Comparison of ENCODE assay signal across 8 cellular contexts in the genomic region with DNA sequence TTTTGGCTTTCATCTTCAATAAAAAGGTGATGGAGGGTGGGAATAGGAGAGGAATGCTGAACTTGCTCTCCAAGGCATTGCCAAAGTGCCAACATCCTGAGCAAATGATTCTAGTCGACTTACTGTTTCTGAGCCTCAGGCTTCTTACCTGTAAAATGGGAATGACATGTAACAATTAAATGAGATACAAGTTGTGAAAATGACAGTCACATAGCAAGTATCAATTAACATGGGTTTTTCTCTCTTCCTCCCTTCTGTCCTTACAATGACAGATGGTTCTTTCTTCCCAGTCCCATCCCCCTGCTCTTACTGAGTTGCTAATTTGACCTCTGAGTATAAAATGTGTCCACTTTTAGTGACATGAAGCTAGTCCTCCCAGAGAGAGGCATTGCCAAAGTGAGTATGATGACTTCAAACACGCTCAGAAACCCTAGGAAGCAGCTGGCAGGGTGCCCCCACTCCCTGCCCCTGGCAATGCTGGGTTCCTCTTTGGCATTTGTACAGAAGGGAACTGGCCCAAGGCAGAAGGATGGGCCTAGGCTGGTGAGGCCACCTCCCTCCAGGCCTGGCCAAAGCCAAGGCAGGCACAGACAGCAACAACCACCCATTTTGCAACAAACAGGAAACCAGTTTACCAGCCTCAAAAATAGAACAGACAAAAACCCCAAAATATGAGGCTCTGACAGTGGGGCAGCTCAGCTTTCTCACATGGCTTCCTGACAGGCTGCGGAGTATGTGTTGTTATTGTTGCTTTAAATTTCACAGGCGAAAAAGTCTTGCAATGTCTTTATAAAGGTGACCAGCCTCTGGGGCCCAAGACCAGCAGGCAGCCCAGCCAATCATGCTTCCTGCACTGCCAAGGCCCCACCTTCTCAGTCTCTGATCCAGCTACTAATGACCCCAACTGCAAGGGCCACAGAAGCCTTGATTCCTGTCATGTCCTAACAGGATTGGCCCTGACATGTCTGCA.
DNase-seq lines count a peak whose midpoint lies in the region; ATAC-seq and TF ChIP-seq lines count a peak whose summit lies in the region.

No MANE protein-coding gene starts in this region.

- peaks cover 78% of the 10 kb centered on the region for H3K4me1 Mint-ChIP-seq in CD4-positive, alpha-beta T cell (ENCODE audit: low read depth)
- H3K4me1 Mint-ChIP-seq in glutamatergic neuron (ENCODE audit: low read depth, unreplicated experiment) = peaks cover 12% of the 10 kb centered on the region
- peaks cover 67 to 83% of the 10 kb centered on the region in 2 donors for H3K4me1 Mint-ChIP-seq in stimulated activated naive B cell treated with anti-CD40 and anti-IgM and Interleukin-4, amounts not matched to agents 10 μg/mL and 1 μg/mL and 100 μg/mL, for 72 hours

- intact Hi-C loops in CD4-positive, alpha-beta T cell (cut with DNase I, micrococcal nuclease) = loop anchor here in 1 of 2 experiments (10.0 kb wide), 3 partner anchors 48 to 228 kb away; no protein-coding TSS in a partner anchor

- H3K9me2 ChIP-seq in SK-N-SH = no peaks in the 10 kb centered on the region

- DNase-seq in CD4-positive, alpha-beta T cell = peak in 8 of 10 experiments; percentile 12 to 25 (median 18)
- DNase-seq in SIG-M5 (lab: John Stamatoyannopoulos, UW) = peak; percentile 53
- DNase-seq in glutamatergic neuron = no peak
- DNase-seq in stimulated activated naive B cell treated with anti-CD40 and anti-IgM and Interleukin-4, amounts not matched to agents 10 μg/mL and 1 μg/mL and 100 μg/mL, for 72 hours = no peak
- no peak for DNase-seq in SK-N-SH
- DNase-seq in NCI-H2227 treated with DMSO at 0.1 percent for 48 hours (lab: John Stamatoyannopoulos, UW) = no peak
- DNase-seq in H4 (ENCODE audit: low spot score) = no peak

- POLR2A ChIA-PET in CD4-positive, alpha-beta T cell (lab: Charles Lee) = interaction anchor here (0.6 to 3.0 kb wide), 6 partner anchors 11 to 130 kb away, joined by 3 to 11 read pairs (median 6); partner anchors contain the start of gene HIVEP3
- POLR2A ChIA-PET in HEK293 (lab: Yijun Ruan, JAX) (no interaction called here), SK-N-SH (lab: Yijun Ruan, JAX) (no interaction called here)

- no peaks in the 10 kb centered on the region for H3K27me3 ChIP-seq in CD4-positive, alpha-beta T cell (ENCODE audit: control insufficient read depth, insufficient read depth, low read length)
- H3K27me3 ChIP-seq in SK-N-SH (ENCODE audit: insufficient read depth) = no peaks in the 10 kb centered on the region

- H3K4me3 Mint-ChIP-seq in CD4-positive, alpha-beta T cell = peak overlapping the region; percentile 54
- H3K4me3 Mint-ChIP-seq in glutamatergic neuron (ENCODE audit: unreplicated experiment) = no peak overlapping the region
- no peak overlapping the region for H3K4me3 Mint-ChIP-seq in stimulated activated naive B cell treated with anti-CD40 and anti-IgM and Interleukin-4, amounts not matched to agents 10 μg/mL and 1 μg/mL and 100 μg/mL, for 72 hours

- H3F3A ChIP-seq in SK-N-SH (replicated peaks; ENCODE audit: insufficient read depth) = no peaks in the 10 kb centered on the region

- WGBS in SK-N-SH (ENCODE audit: low lambda C conversion rate) = 76% methylated on average over 4 of the region's 4 CpGs

- ATAC-seq in CD4-positive, alpha-beta T cell (ENCODE audit: poor library complexity) = peak; percentile 65
- ATAC-seq in stimulated activated naive B cell treated with anti-CD40 and anti-IgM and Interleukin-4, amounts not matched to agents 10 μg/mL and 1 μg/mL and 100 μg/mL, for 72 hours (replicated peaks) = peak; percentile 51 to 58

- no peaks in the 10 kb centered on the region for H3K9me3 Mint-ChIP-seq in CD4-positive, alpha-beta T cell
- H3K9me3 Mint-ChIP-seq in glutamatergic neuron (ENCODE audit: unreplicated experiment) = peaks cover 2% of the 10 kb centered on the region
- peaks cover 3 to 4% of the 10 kb centered on the region in 2 donors for H3K9me3 Mint-ChIP-seq in stimulated activated naive B cell treated with anti-CD40 and anti-IgM and Interleukin-4, amounts not matched to agents 10 μg/mL and 1 μg/mL and 100 μg/mL, for 72 hours

- H3K79me2 ChIP-seq in SK-N-SH (ENCODE audit: insufficient read depth) = no peaks in the 10 kb centered on the region

- CTCF ChIA-PET in CD4-positive, alpha-beta T cell (lab: Charles Lee) = no interaction called here
- CTCF ChIA-PET in HEK293 (lab: Yijun Ruan, JAX) (interaction anchor here (0.7 to 2.4 kb wide), 3 partner anchors 10 to 287 kb away, joined by 3 to 7 read pairs (median 3); no protein-coding TSS in a partner anchor), SK-N-SH (lab: Yijun Ruan, JAX) (interaction anchor here (1.2 to 2.7 kb wide), 3 partner anchors 9 to 228 kb away, joined by 3 to 7 read pairs (median 3); no protein-coding TSS in a partner anchor)

- H3K36me3 Mint-ChIP-seq in CD4-positive, alpha-beta T cell (ENCODE audit: low read depth) = no peaks in the 10 kb centered on the region
- H3K36me3 Mint-ChIP-seq in glutamatergic neuron (ENCODE audit: unreplicated experiment) = peaks cover 10% of the 10 kb centered on the region
- H3K36me3 Mint-ChIP-seq in stimulated activated naive B cell treated with anti-CD40 and anti-IgM and Interleukin-4, amounts not matched to agents 10 μg/mL and 1 μg/mL and 100 μg/mL, for 72 hours = peaks cover 3 to 6% of the 10 kb centered on the region in 2 donors

- no peaks in the 10 kb centered on the region for H3K9me3 ChIP-seq in CD4-positive, alpha-beta T cell (ENCODE audit: control insufficient read depth, low read length)
- H3K9me3 ChIP-seq in HEK293 (ENCODE audit: control insufficient read depth, insufficient read depth, low read depth, low read length) (no peaks in the 10 kb centered on the region), SK-N-SH (no peaks in the 10 kb centered on the region)

- H3K36me3 ChIP-seq in HEK293 (ENCODE audit: control insufficient read depth in 2 of 2, insufficient read depth in 1 of 2, low read length in 2 of 2) (no peaks in the 10 kb centered on the region), SK-N-SH (replicated peaks in 1 of 2; ENCODE audit: control insufficient read depth in 1 of 2, insufficient read depth in 2 of 2, low read length in 1 of 2) (no peaks in the 10 kb centered on the region)

- peak overlapping the region; percentile 90 for H3K27ac Mint-ChIP-seq in CD4-positive, alpha-beta T cell
- peak overlapping the region; percentile 9 for H3K27ac Mint-ChIP-seq in glutamatergic neuron (ENCODE audit: unreplicated experiment)
- peak overlapping the region; percentile 92 for H3K27ac Mint-ChIP-seq in stimulated activated naive B cell treated with anti-CD40 and anti-IgM and Interleukin-4, amounts not matched to agents 10 μg/mL and 1 μg/mL and 100 μg/mL, for 72 hours

- H3K27me3 Mint-ChIP-seq in CD4-positive, alpha-beta T cell = no peaks in the 10 kb centered on the region
- peaks cover 4% of the 10 kb centered on the region for H3K27me3 Mint-ChIP-seq in glutamatergic neuron (ENCODE audit: unreplicated experiment)
- no peaks in the 10 kb centered on the region for H3K27me3 Mint-ChIP-seq in stimulated activated naive B cell treated with anti-CD40 and anti-IgM and Interleukin-4, amounts not matched to agents 10 μg/mL and 1 μg/mL and 100 μg/mL, for 72 hours

- H3K4me2 ChIP-seq in SK-N-SH = no peak overlapping the region

- TF ChIP-seq EP300 in SK-N-SH (IDR thresholded peaks at IDR 0.05; ENCODE audit: borderline replicate concordance in 1 of 2, low read depth in 1 of 2, low read length in 1 of 2) = no peak

- H4K20me1 ChIP-seq in SK-N-SH (ENCODE audit: insufficient read depth) = no peaks in the 10 kb centered on the region

- H2AFZ ChIP-seq in SK-N-SH (ENCODE audit: low read depth) = no peak overlapping the region

- no peak overlapping the region for H3K4me3 ChIP-seq in HEK293 (ENCODE audit: low read depth, low read length)
- no peak overlapping the region for H3K4me3 ChIP-seq in SK-N-SH (ENCODE audit: low read depth in 2 of 2, low read length in 1 of 2)

- H3K4me1 ChIP-seq in HEK293 (ENCODE audit: control insufficient read depth, insufficient read depth, low read length) (no peaks in the 10 kb centered on the region), SK-N-SH (ENCODE audit: control insufficient read depth in 1 of 2, insufficient read depth in 2 of 2, low read depth in 1 of 2, low read length in 1 of 2) (peaks cover 0 to 3% of the 10 kb centered on the region in 2 experiments; a peak in 1 of 4 replicates)

- no peak for TF ChIP-seq CTCF in CD4-positive, alpha-beta T cell (IDR thresholded peaks at IDR 0.05)
- TF ChIP-seq CTCF in HEK293 (tag by site-specific recombination; IDR thresholded peaks at IDR 0.05) = no peak
- no peak for TF ChIP-seq CTCF in glutamatergic neuron (IDR thresholded peaks at IDR 0.05; ENCODE audit: partially characterized antibody, unreplicated experiment)
- no peak for TF ChIP-seq CTCF in SK-N-SH (IDR thresholded peaks at IDR 0.05)

- no peak for TF ChIP-seq RAD21 in SK-N-SH (IDR thresholded peaks at IDR 0.05; ENCODE audit: low read length)

- peak overlapping the region; percentile 44 for H3K27ac ChIP-seq in CD4-positive, alpha-beta T cell (ENCODE audit: low read depth, low read length)
- H3K27ac ChIP-seq in HEK293 (ENCODE audit: extremely low read depth, low read depth, low read length) (no peak overlapping the region), SK-N-SH (ENCODE audit: low read depth in 2 of 2, low read length in 1 of 2) (no peak overlapping the region)

- no peak overlapping the region for H3K9ac ChIP-seq in SK-N-SH

TF ChIP-seq in HEK293, 187 proteins besides CTCF, POLR2A, EP300 and RAD21:
- TF ChIP-seq ZNF664 (tag by site-specific recombination; IDR thresholded peaks at IDR 0.05) (peak; percentile 95), ZNF521 (tag by site-specific recombination; IDR thresholded peaks at IDR 0.05) (no peak), ZNF416 (tag by site-specific recombination; IDR thresholded peaks at IDR 0.05) (no peak)

TF ChIP-seq in SK-N-SH, 30 proteins besides CTCF, POLR2A, EP300 and RAD21 (continues in another document):
- TF ChIP-seq TCF12 (IDR thresholded peaks at IDR 0.05) = no peak
- no peak for TF ChIP-seq EZH2phosphoT487 (IDR thresholded peaks at IDR 0.05; ENCODE audit: borderline replicate concordance, low read depth)

Comparison
In these comparisons a context has a peak if more than half of its experiments do, and no peak if none do; other contexts are left out.
1. DNase-seq: peak in CD4-positive, alpha-beta T cell (8 of 10) and SIG-M5 (single experiment); none in glutamatergic neuron (single experiment), stimulated activated naive B cell treated with anti-CD40 and anti-IgM and Interleukin-4, amounts not matched to agents 10 μg/mL and 1 μg/mL and 100 μg/mL, for 72 hours (single experiment), SK-N-SH (single experiment), NCI-H2227 treated with DMSO at 0.1 percent for 48 hours (single experiment) and H4 (single experiment).
2. H3K27ac Mint-ChIP-seq: peak in every context shown above with its lines; median percentile 92 in stimulated activated naive B cell treated with anti-CD40 and anti-IgM and Interleukin-4, amounts not matched to agents 10 μg/mL and 1 μg/mL and 100 μg/mL, for 72 hours; 90 in CD4-positive, alpha-beta T cell; 9 in glutamatergic neuron.